In the genomic region with DNA sequence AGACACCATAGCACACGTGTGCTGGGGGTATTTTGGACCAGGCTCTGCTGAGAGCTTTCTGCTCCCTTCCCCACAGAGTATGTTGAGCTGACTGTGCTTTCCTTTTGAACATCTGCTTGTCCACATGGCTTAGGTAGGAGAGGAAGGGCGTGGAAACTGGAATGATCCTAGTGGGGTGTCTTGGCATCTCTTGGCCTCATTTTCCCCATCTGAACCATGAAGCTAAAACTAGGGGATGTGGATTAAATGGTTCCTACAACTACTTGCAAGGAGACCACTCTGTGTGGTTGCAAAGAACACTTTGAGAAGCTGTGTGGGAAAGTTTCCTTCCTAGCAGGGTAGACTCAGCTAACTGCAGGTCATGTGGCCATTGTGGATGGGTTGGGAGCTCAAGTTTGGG, we compare ENCODE assay signal across 20 cellular contexts. TPM values are rescaled to one million over a fixed set of nuclear protein-coding genes. Genes with fewer than 3 reads are reported as not detected.
DNase-seq lines count a peak whose midpoint lies in the region; ATAC-seq, FAIRE-seq and TF ChIP-seq lines count a peak whose summit lies in the region.
"Had no signal": no experiment of that assay in that cellular context is flagged by ENCODE, and none has a peak within 500 bp of the region (broad histone marks: within the 10 kb centered on the region; RNA-seq: fewer than 3 reads in every experiment).

No MANE protein-coding gene starts in this region.

- H4K20me1 ChIP-seq in HepG2 (ENCODE audit: insufficient read depth, low read length): no peaks in the 10 kb centered on the region

- no peaks in the 10 kb centered on the region for H3K9me3 Mint-ChIP-seq in activated naive CD4-positive, alpha-beta T cell treated with anti-CD3 and anti-CD28 coated beads for 36 hours
- H3K9me3 Mint-ChIP-seq in activated naive CD8-positive, alpha-beta T cell (ENCODE audit: low read depth): no peaks in the 10 kb centered on the region
- H3K9me3 Mint-ChIP-seq: dendritic cell treated with granulocyte-macrophage colony-stimulating factor and Interleukin-4, amounts not matched to agents 40 ng/mL and 50 ng/mL, for 4 days; neural crest cell had no signal

- TF ChIP-seq RAD21 in HepG2 (CRISPR knock-in tag; IDR thresholded peaks at IDR 0.05): no peak

- H3K27ac Mint-ChIP-seq in activated naive CD4-positive, alpha-beta T cell treated with anti-CD3 and anti-CD28 coated beads for 36 hours: peak overlapping the region; percentile 13
- H3K27ac Mint-ChIP-seq in activated naive CD8-positive, alpha-beta T cell: peak overlapping the region; percentile 100
- H3K27ac Mint-ChIP-seq: dendritic cell treated with granulocyte-macrophage colony-stimulating factor and Interleukin-4, amounts not matched to agents 40 ng/mL and 50 ng/mL, for 4 days; mesothelial cell of epicardium had no signal

- no peaks in the 10 kb centered on the region for H3K27me3 Mint-ChIP-seq in activated naive CD4-positive, alpha-beta T cell treated with anti-CD3 and anti-CD28 coated beads for 36 hours (ENCODE audit: low read depth)
- no peaks in the 10 kb centered on the region for H3K27me3 Mint-ChIP-seq in activated naive CD8-positive, alpha-beta T cell

- ATAC-seq in HepG2 (no peak), GM21367 (IDR thresholded peaks at IDR 0.05; ENCODE audit: unreplicated experiment) (no peak)
- ATAC-seq: heart right ventricle had no signal

- in situ Hi-C loops in HepG2 (cut with HindIII; ENCODE audit: extremely low pct_ligation_motif_present, low pct_unique_long_range_greater_than_20kb): no loop called here

- H2AFZ ChIP-seq in HepG2 (ENCODE audit: low read length): no peak overlapping the region

- TF ChIP-seq POLR2A in GM12892 (IDR thresholded peaks at IDR 0.05; ENCODE audit: low read depth, low read length) (no peak), HepG2 (IDR thresholded peaks at IDR 0.05; ENCODE audit: insufficient read depth in 1 of 2, low read depth in 2 of 2, low read length in 2 of 2) (no peak)

- POLR2A ChIA-PET in HepG2 (lab: Yijun Ruan, JAX): interaction anchor here (0.9 to 2.0 kb wide), 3 partner anchors 10 to 203 kb away, joined by 3 to 8 read pairs (median 3); a partner anchor contains a TSS

- no peaks in the 10 kb centered on the region for H3K27me3 ChIP-seq in small intestine (ENCODE audit: control insufficient read depth in 2 of 2, insufficient read depth in 2 of 2, low read length in 2 of 2)
- H3K27me3 ChIP-seq in HepG2 (ENCODE audit: control insufficient read depth in 1 of 2, insufficient read depth in 2 of 2, low read length in 2 of 2): peaks cover 1 to 20% of the 10 kb centered on the region in 2 experiments; a peak in 3 of 5 replicates
- H3K27me3 ChIP-seq: breast epithelium, heart right ventricle had no signal

- intact Hi-C loops in activated naive CD4-positive, alpha-beta T cell treated with anti-CD3 and anti-CD28 coated beads for 36 hours (cut with micrococcal nuclease): no loop called here
- intact Hi-C loops in HepG2 (cut with micrococcal nuclease; ENCODE audit: unreplicated experiment): no loop called here

- H3K4me2 ChIP-seq in HepG2 (ENCODE audit: low read depth, low read length): no peak overlapping the region

- no peak overlapping the region for H3K4me3 Mint-ChIP-seq in activated naive CD4-positive, alpha-beta T cell treated with anti-CD3 and anti-CD28 coated beads for 36 hours
- H3K4me3 Mint-ChIP-seq in activated naive CD8-positive, alpha-beta T cell: peak overlapping the region; percentile 73
- H3K4me3 Mint-ChIP-seq: dendritic cell treated with granulocyte-macrophage colony-stimulating factor and Interleukin-4, amounts not matched to agents 40 ng/mL and 50 ng/mL, for 4 days; mesothelial cell of epicardium; neural crest cell had no signal

- no peak for TF ChIP-seq EP300 in HepG2 (IDR thresholded peaks at IDR 0.05; ENCODE audit: low read depth in 2 of 2, low read length in 2 of 2)
- TF ChIP-seq EP300 in HepG2 (CRISPR knock-in tag; IDR thresholded peaks at IDR 0.05; ENCODE audit: borderline replicate concordance): no peak

- DNase-seq in activated naive CD4-positive, alpha-beta T cell treated with anti-CD3 and anti-CD28 coated beads for 36 hours: no peak
- no peak for DNase-seq in activated naive CD4-positive, alpha-beta T cell treated with anti-CD3 and anti-CD28 coated beads, Interleukin-2, amount 50 U/mL, for 16 hours
- DNase-seq in GM12892 (ENCODE audit: insufficient read length) (no peak), small intestine (no peak), NCI-H2107 (lab: John Stamatoyannopoulos, UW) (no peak), HepG2 (ENCODE audit: low spot score) (no peak)
- DNase-seq: activated CD4-positive, CD25-positive, alpha-beta regulatory T cell; EL; heart right ventricle; NCI-H2081 treated with DMSO at 0.1 percent for 48 hours; NCI-H446 treated with DMSO at 0.1 percent for 48 hours; NK-92 treated with Interleukin-12 subunit alpha and Interleukin-12 subunit beta, amount 100 ng/mL, for 24 hours; T1000; trophoblast cell had no signal

- H3K9ac ChIP-seq in HepG2 (ENCODE audit: insufficient read depth, low read depth, low read length): no peak overlapping the region

- H3K79me2 ChIP-seq in HepG2 (ENCODE audit: insufficient read depth, low read length): no peaks in the 10 kb centered on the region

- H3K9me3 ChIP-seq in small intestine (ENCODE audit: control insufficient read depth, low read depth): no peaks in the 10 kb centered on the region
- H3K9me3 ChIP-seq in HepG2 (ENCODE audit: low read length): no peaks in the 10 kb centered on the region
- H3K9me3 ChIP-seq: breast epithelium, heart right ventricle had no signal

- H3K4me1 Mint-ChIP-seq in activated naive CD4-positive, alpha-beta T cell treated with anti-CD3 and anti-CD28 coated beads for 36 hours (ENCODE audit: low read depth): peaks cover 61% of the 10 kb centered on the region
- H3K4me1 Mint-ChIP-seq in activated naive CD8-positive, alpha-beta T cell (ENCODE audit: low read depth): peaks cover 89% of the 10 kb centered on the region
- H3K4me1 Mint-ChIP-seq: neural crest cell had no signal

- peak; percentile 58 for FAIRE-seq in GM12892 (lab: Jason Lieb, UNC)
- no peak for FAIRE-seq in small intestine (lab: Jason Lieb, UNC)
- FAIRE-seq in HepG2 (lab: Jason Lieb, UNC): no peak

- H3K36me3 Mint-ChIP-seq in activated naive CD4-positive, alpha-beta T cell treated with anti-CD3 and anti-CD28 coated beads for 36 hours (ENCODE audit: low read depth): peaks cover 18% of the 10 kb centered on the region
- peaks cover 29% of the 10 kb centered on the region for H3K36me3 Mint-ChIP-seq in activated naive CD8-positive, alpha-beta T cell
- H3K36me3 Mint-ChIP-seq: mesothelial cell of epicardium had no signal

- H3K27ac ChIP-seq in small intestine (ENCODE audit: low read depth in 1 of 2, low read length in 1 of 2) (peak overlapping the region; percentile 63 to 69), HepG2 (ENCODE audit: extremely low read length, insufficient read depth, low read length) (no peak overlapping the region)
- H3K27ac ChIP-seq: breast epithelium, heart right ventricle had no signal

- WGBS in small intestine, 3 donors: 54 to 77% (median 74%) methylated on average over 2 of the region's 2 CpGs
- WGBS in HepG2 (ENCODE audit: low lambda C conversion rate): 40% methylated on average over 2 of the region's 2 CpGs

- H3K4me1 ChIP-seq in small intestine (ENCODE audit: control insufficient read depth in 2 of 2, insufficient read depth in 1 of 2, low read depth in 1 of 2, low read length in 1 of 2) (peaks cover 4 to 6% of the 10 kb centered on the region in 2 donors), HepG2 (ENCODE audit: insufficient read depth, low read length) (peaks cover 52% of the 10 kb centered on the region)
- H3K4me1 ChIP-seq: breast epithelium had no signal

- no peaks in the 10 kb centered on the region for H3K36me3 ChIP-seq in small intestine (ENCODE audit: control insufficient read depth in 2 of 2, insufficient read depth in 2 of 2, low read length in 2 of 2)
- H3K36me3 ChIP-seq in HepG2 (replicated peaks in 1 of 2; ENCODE audit: control insufficient read depth in 1 of 2, insufficient read depth in 2 of 2, low read length in 2 of 2): no peaks in the 10 kb centered on the region
- H3K36me3 ChIP-seq: breast epithelium had no signal

- no peak for TF ChIP-seq CTCF in HepG2 (CRISPR knock-in tag; IDR thresholded peaks at IDR 0.05)

- H3K4me3 ChIP-seq in small intestine (ENCODE audit: low read depth in 1 of 2, low read length in 2 of 2): no peak overlapping the region
- no peak overlapping the region for H3K4me3 ChIP-seq in HepG2 (replicated peaks in 1 of 3; ENCODE audit: insufficient read depth in 1 of 3, low read depth in 2 of 3, low read length in 3 of 3)
- H3K4me3 ChIP-seq: breast epithelium, heart right ventricle had no signal

- BruUV-seq in HepG2 (replicated peaks; lab: Mats Ljungman, UMichigan): no TSS peak

- CTCF ChIA-PET in activated naive CD4-positive, alpha-beta T cell treated with anti-CD3 and anti-CD28 coated beads for 36 hours (lab: Charles Lee): interaction anchor here (0.6 to 5.1 kb wide), 5 partner anchors 10 to 582 kb away, joined by 3 to 39 read pairs (median 7); no protein-coding TSS in a partner anchor
- CTCF ChIA-PET in HepG2 (lab: Yijun Ruan, JAX; ENCODE audit: low intra/inter-chr PET ratio, low total read pairs): interaction anchor here (0.8 kb wide), 1 partner anchor 19 kb away, joined by 3 read pairs; no protein-coding TSS in a partner anchor

RNA-seq across cellular contexts. Expression of a gene that starts 6.7 kb away (rescaled TPM):
- 100 to 1,000 TPM; 104 to 119 TPM for total RNA-seq in activated naive CD4-positive, alpha-beta T cell treated with anti-CD3 and anti-CD28 coated beads for 36 hours
- polyA plus RNA-seq in GM12892 (2012; ENCODE audit: missing spikeins): 99.5 TPM
- 10 to 100 TPM in 2 of 3 donors, 1 to 10 TPM in 1; 6.3 to 29.2 (median 25.4) TPM for polyA plus RNA-seq in small intestine
- total RNA-seq in HepG2 (2016; rRNA removed; fragmentation: Illumina TruSeq; extraction: Trizol): 3.1 and 6.3 TPM in 2 replicates
- total RNA-seq in HepG2 (2016; cell fraction: cytosol; rRNA removed; fragmentation: Illumina TruSeq; extraction: Trizol; ENCODE audit: low read depth): 1.8 and 4.8 TPM in 2 replicates
- total RNA-seq in HepG2 (2016; cell fraction: insoluble cytoplasmic fraction; rRNA removed; fragmentation: Illumina TruSeq; extraction: Trizol): 3.7 and 4.8 TPM in 2 replicates
- total RNA-seq in HepG2 (2016; cell fraction: membrane; rRNA removed; fragmentation: Illumina TruSeq; extraction: Trizol): 2.8 and 2.9 TPM in 2 replicates
- total RNA-seq in HepG2 (2016; cell fraction: nucleus; rRNA removed; fragmentation: Illumina TruSeq; extraction: Trizol): 12.6 and 13.0 TPM in 2 replicates
- polyA plus RNA-seq in HepG2 (2011; rRNA removed): 12.7 and 15.7 TPM in 2 replicates
- 4.5 and 4.8 TPM in 2 replicates for polyA plus RNA-seq in HepG2 (2011; cell fraction: cytosol; rRNA removed)
- polyA plus RNA-seq in HepG2 (2011; cell fraction: nucleus; rRNA removed): 114 and 130 TPM in 2 replicates
- polyA plus RNA-seq in HepG2 (2012): 3.8 and 11.3 TPM in 2 replicates
- polyA plus RNA-seq in HepG2 (2016; cell fraction: cytosol; fragmentation: Illumina TruSeq; extraction: Trizol; ENCODE audit: low read depth): 0.85 and 0.96 TPM in 2 replicates
- polyA plus RNA-seq in HepG2 (2016; cell fraction: insoluble cytoplasmic fraction; fragmentation: Illumina TruSeq; extraction: Trizol; ENCODE audit: low read depth): 3.1 and 3.4 TPM in 2 replicates
- polyA plus RNA-seq in HepG2 (2016; cell fraction: membrane; fragmentation: Illumina TruSeq; extraction: Trizol; ENCODE audit: low read depth): 2.0 and 2.8 TPM in 2 replicates
- polyA plus RNA-seq in HepG2 (2016; cell fraction: nucleus; fragmentation: Illumina TruSeq; extraction: Trizol; ENCODE audit: insufficient read depth, low read depth): 16.8 and 24.4 TPM in 2 replicates
- 21.4 and 102 TPM in 2 replicates for polyA minus RNA-seq in HepG2 (2011; rRNA and poly(A)+ RNA removed; ENCODE audit: low replicate concordance)
- 4.4 and 4.9 TPM in 2 replicates for polyA minus RNA-seq in HepG2 (2011; cell fraction: cytosol; rRNA and poly(A)+ RNA removed)
- polyA minus RNA-seq in HepG2 (2011; cell fraction: nucleus; rRNA and poly(A)+ RNA removed): 33.9 and 46.2 TPM in 2 replicates

RNA-seq across cellular contexts. Expression of a gene that starts 20.9 kb away (rescaled TPM):
- total RNA-seq in activated naive CD4-positive, alpha-beta T cell treated with anti-CD3 and anti-CD28 coated beads for 36 hours: not detected
- polyA plus RNA-seq in GM12892 (2012; ENCODE audit: missing spikeins): 9.0 TPM
- polyA plus RNA-seq in small intestine (1 to 10 TPM in 1 of 3 donors, under 1 TPM in 1, not detected in 1; 0.34 to 1.6 TPM), HepG2 (2011; rRNA removed) (9.8 and 15.7 TPM in 2 replicates)
- total RNA-seq in HepG2 (2016; rRNA removed; fragmentation: Illumina TruSeq; extraction: Trizol): 0.31 TPM in 1 of 2 replicates, not detected in the other
- not detected in 2 replicates for total RNA-seq in HepG2 (2016; cell fraction: cytosol; rRNA removed; fragmentation: Illumina TruSeq; extraction: Trizol; ENCODE audit: low read depth)
- 0.17 TPM in 1 of 2 replicates, not detected in the other for total RNA-seq in HepG2 (2016; cell fraction: insoluble cytoplasmic fraction; rRNA removed; fragmentation: Illumina TruSeq; extraction: Trizol)
- total RNA-seq in HepG2 (2016; cell fraction: membrane; rRNA removed; fragmentation: Illumina TruSeq; extraction: Trizol): 0.14 and 0.25 TPM in 2 replicates
- total RNA-seq in HepG2 (2016; cell fraction: nucleus; rRNA removed; fragmentation: Illumina TruSeq; extraction: Trizol): 0.28 TPM in 2 replicates
- polyA plus RNA-seq in HepG2 (2011; cell fraction: cytosol; rRNA removed): 7.5 and 11.8 TPM in 2 replicates
- polyA plus RNA-seq in HepG2 (2011; cell fraction: nucleus; rRNA removed): 8.6 and 9.0 TPM in 2 replicates
- polyA plus RNA-seq in HepG2 (2012): 1.5 and 3.1 TPM in 2 replicates
- 0.25 and 0.33 TPM in 2 replicates for polyA plus RNA-seq in HepG2 (2016; cell fraction: cytosol; fragmentation: Illumina TruSeq; extraction: Trizol; ENCODE audit: low read depth)
- 0.32 and 0.36 TPM in 2 replicates for polyA plus RNA-seq in HepG2 (2016; cell fraction: insoluble cytoplasmic fraction; fragmentation: Illumina TruSeq; extraction: Trizol; ENCODE audit: low read depth)
- polyA plus RNA-seq in HepG2 (2016; cell fraction: membrane; fragmentation: Illumina TruSeq; extraction: Trizol; ENCODE audit: low read depth): 0.11 and 0.17 TPM in 2 replicates
- 0.56 and 0.62 TPM in 2 replicates for polyA plus RNA-seq in HepG2 (2016; cell fraction: nucleus; fragmentation: Illumina TruSeq; extraction: Trizol; ENCODE audit: insufficient read depth, low read depth)
- 0.07 and 7.1 TPM in 2 replicates for polyA minus RNA-seq in HepG2 (2011; rRNA and poly(A)+ RNA removed; ENCODE audit: low replicate concordance)
- 2.1 and 4.2 TPM in 2 replicates for polyA minus RNA-seq in HepG2 (2011; cell fraction: cytosol; rRNA and poly(A)+ RNA removed)
- 1.5 and 2.5 TPM in 2 replicates for polyA minus RNA-seq in HepG2 (2011; cell fraction: nucleus; rRNA and poly(A)+ RNA removed)
- total RNA-seq: neural crest cell had no signal

RNA-seq across cellular contexts. Expression of a gene that starts 50.8 kb away (rescaled TPM):
- total RNA-seq in activated naive CD4-positive, alpha-beta T cell treated with anti-CD3 and anti-CD28 coated beads for 36 hours: 100 to 1,000 TPM; 118 to 120 TPM
- 162 TPM for polyA plus RNA-seq in GM12892 (2012; ENCODE audit: missing spikeins)
- polyA plus RNA-seq in small intestine (100 to 1,000 TPM in 1 of 3 donors, 10 to 100 TPM in 2; 25.9 to 126 (median 68.1) TPM), HepG2 (2011; rRNA removed) (311 and 323 TPM in 2 replicates)
- 65.3 and 96.2 TPM in 2 replicates for total RNA-seq in HepG2 (2016; rRNA removed; fragmentation: Illumina TruSeq; extraction: Trizol)
- 30.1 and 30.9 TPM in 2 replicates for total RNA-seq in HepG2 (2016; cell fraction: cytosol; rRNA removed; fragmentation: Illumina TruSeq; extraction: Trizol; ENCODE audit: low read depth)
- total RNA-seq in HepG2 (2016; cell fraction: insoluble cytoplasmic fraction; rRNA removed; fragmentation: Illumina TruSeq; extraction: Trizol): 63.9 and 93.3 TPM in 2 replicates
- 64.8 and 86.4 TPM in 2 replicates for total RNA-seq in HepG2 (2016; cell fraction: membrane; rRNA removed; fragmentation: Illumina TruSeq; extraction: Trizol)
- 133 and 155 TPM in 2 replicates for total RNA-seq in HepG2 (2016; cell fraction: nucleus; rRNA removed; fragmentation: Illumina TruSeq; extraction: Trizol)
- 179 and 230 TPM in 2 replicates for polyA plus RNA-seq in HepG2 (2011; cell fraction: cytosol; rRNA removed)
- 192 and 208 TPM in 2 replicates for polyA plus RNA-seq in HepG2 (2011; cell fraction: nucleus; rRNA removed)
- polyA plus RNA-seq in HepG2 (2012): 165 and 190 TPM in 2 replicates
- 33.0 and 44.6 TPM in 2 replicates for polyA plus RNA-seq in HepG2 (2016; cell fraction: cytosol; fragmentation: Illumina TruSeq; extraction: Trizol; ENCODE audit: low read depth)
- 80.1 and 93.2 TPM in 2 replicates for polyA plus RNA-seq in HepG2 (2016; cell fraction: insoluble cytoplasmic fraction; fragmentation: Illumina TruSeq; extraction: Trizol; ENCODE audit: low read depth)
- 58.1 and 78.2 TPM in 2 replicates for polyA plus RNA-seq in HepG2 (2016; cell fraction: membrane; fragmentation: Illumina TruSeq; extraction: Trizol; ENCODE audit: low read depth)
- 216 and 231 TPM in 2 replicates for polyA plus RNA-seq in HepG2 (2016; cell fraction: nucleus; fragmentation: Illumina TruSeq; extraction: Trizol; ENCODE audit: insufficient read depth, low read depth)
- 206 and 472 TPM in 2 replicates for polyA minus RNA-seq in HepG2 (2011; rRNA and poly(A)+ RNA removed; ENCODE audit: low replicate concordance)
- polyA minus RNA-seq in HepG2 (2011; cell fraction: cytosol; rRNA and poly(A)+ RNA removed): 126 and 139 TPM in 2 replicates
- polyA minus RNA-seq in HepG2 (2011; cell fraction: nucleus; rRNA and poly(A)+ RNA removed): 287 and 365 TPM in 2 replicates

Comparison
In these comparisons a context has a peak if more than half of its experiments do, and no peak if none do; other contexts are left out.
1. RNA of a gene that starts 6.7 kb away (total RNA-seq): 104 to 119 TPM in activated naive CD4-positive, alpha-beta T cell treated with anti-CD3 and anti-CD28 coated beads for 36 hours; 1.8 to 13.0 TPM in HepG2; every median in the first group is over 4 times any median in the second.